In genomic region chr16:56270828-56271227, GRCh38 we compare ENCODE assay signal across 20 cellular contexts.
"Had no signal": no experiment of that assay in that cellular context is flagged by ENCODE, and none has a peak within 500 bp of the region (broad histone marks: within the 10 kb centered on the region; RNA-seq: fewer than 3 reads in every experiment).

No MANE protein-coding gene starts in this region.

- H3K4me1 Mint-ChIP-seq: activated B cell treated with CpG ODN at 0.5 μM for 24 hours; activated T-helper 17 cell treated with anti-CD3 and anti-CD28 coated beads, Interleukin-2, amount 50 U/mL, for 72 hours had no signal

- H3K9me3 ChIP-seq: esophagus muscularis mucosa, prostate gland, spleen, suprapubic skin, upper lobe of left lung had no signal

- H3K27ac Mint-ChIP-seq: activated B cell treated with CpG ODN at 0.5 μM for 24 hours; activated CD4-positive, alpha-beta T cell treated with anti-CD3 and anti-CD28 coated beads, Interleukin-2, amount 10 ng/mL, durations not matched to agents 24 days and 14 days; activated CD8-positive, alpha-beta T cell treated with anti-CD3 and anti-CD28 coated beads for 36 hours; activated naive CD4-positive, alpha-beta T cell treated with anti-CD3 and anti-CD28 coated beads for 36 hours; activated T-helper 17 cell treated with anti-CD3 and anti-CD28 coated beads, Interleukin-2, amount 50 U/mL, for 72 hours; T-cell had no signal

- H3K27ac ChIP-seq: prostate gland, spleen, suprapubic skin, upper lobe of left lung had no signal

- H3K9me3 Mint-ChIP-seq: activated CD4-positive, alpha-beta T cell treated with anti-CD3 and anti-CD28 coated beads, Interleukin-2, amount 10 ng/mL, durations not matched to agents 24 days and 14 days; activated CD8-positive, alpha-beta T cell treated with anti-CD3 and anti-CD28 coated beads for 36 hours; activated naive CD4-positive, alpha-beta T cell treated with anti-CD3 and anti-CD28 coated beads for 36 hours; activated T-helper 17 cell treated with anti-CD3 and anti-CD28 coated beads, Interleukin-2, amount 50 U/mL, for 72 hours had no signal

- H3K4me3 ChIP-seq: esophagus muscularis mucosa, lung, prostate gland, spleen, suprapubic skin, upper lobe of left lung had no signal

- H3K4me1 ChIP-seq: prostate gland, spleen, suprapubic skin, upper lobe of left lung had no signal

- H3K4me3 Mint-ChIP-seq: activated B cell treated with CpG ODN at 0.5 μM for 24 hours; activated CD4-positive, alpha-beta T cell treated with anti-CD3 and anti-CD28 coated beads, Interleukin-2, amount 10 ng/mL, durations not matched to agents 24 days and 14 days; activated CD8-positive, alpha-beta T cell treated with anti-CD3 and anti-CD28 coated beads for 36 hours; activated naive CD4-positive, alpha-beta T cell treated with anti-CD3 and anti-CD28 coated beads for 36 hours; activated T-helper 17 cell treated with anti-CD3 and anti-CD28 coated beads, Interleukin-2, amount 50 U/mL, for 72 hours; T-cell had no signal

- H3K36me3 ChIP-seq: brain microvascular endothelial cell, esophagus muscularis mucosa, prostate gland, spleen, suprapubic skin, upper lobe of left lung had no signal

- H3K27me3 ChIP-seq: brain microvascular endothelial cell, esophagus muscularis mucosa, spleen, suprapubic skin, upper lobe of left lung had no signal

- DNase-seq: activated B cell treated with CpG ODN at 0.5 μM for 24 hours; activated CD4-positive, alpha-beta T cell treated with anti-CD3 and anti-CD28 coated beads, Interleukin-2, amount 10 ng/mL, durations not matched to agents 24 days and 14 days; activated CD8-positive, alpha-beta T cell treated with anti-CD3 and anti-CD28 coated beads for 36 hours; activated naive CD4-positive, alpha-beta T cell treated with anti-CD3 and anti-CD28 coated beads for 36 hours; activated T-cell treated with anti-CD3 and anti-CD28 coated beads, Interleukin-2, amount 50 U/mL, for 1 hour; brain microvascular endothelial cell; effector CD8-positive, alpha-beta T cell; left colon; SHP77 treated with DMSO at 0.1 percent for 48 hours; spleen; stimulated activated naive CD4-positive, alpha-beta T cell; T-cell; upper lobe of left lung had no signal

- ATAC-seq: activated CD8-positive, alpha-beta T cell treated with anti-CD3 and anti-CD28 coated beads for 36 hours; activated T-helper 17 cell treated with anti-CD3 and anti-CD28 coated beads, Interleukin-2, amount 50 U/mL, for 72 hours; left colon; sciatic nerve; SK-N-SH treated with all-trans-retinoic acid at 6 μM for 48 hours; T-cell had no signal
